ENCODE assay signal across 1 cellular context in the genomic region with DNA sequence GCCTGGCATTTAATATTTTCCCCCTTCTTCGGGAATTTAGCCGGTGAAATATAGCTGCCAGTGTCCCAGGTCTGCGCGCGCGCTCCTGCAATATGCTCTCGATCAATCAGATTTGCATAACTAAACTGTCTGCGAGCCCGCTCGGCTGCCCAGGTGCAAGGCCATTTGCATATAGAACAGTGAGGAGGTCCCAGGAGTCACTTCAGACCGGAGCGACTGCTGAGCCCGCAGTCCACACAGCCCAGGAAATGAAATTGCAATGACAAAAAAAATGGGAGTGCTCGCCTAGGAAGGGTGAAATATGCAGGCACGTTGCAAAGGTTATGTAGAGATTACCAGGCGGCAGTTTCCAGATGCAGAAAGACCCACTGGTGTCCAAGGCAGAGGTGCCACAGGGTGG.
TF ChIP-seq lines count a peak whose summit lies in the region.

No MANE protein-coding gene starts in this region.

TF ChIP-seq in GM12878, 131 proteins besides CTCF, POLR2A, EP300 and RAD21 (continued from another document):
- TF ChIP-seq, protein P1, sequence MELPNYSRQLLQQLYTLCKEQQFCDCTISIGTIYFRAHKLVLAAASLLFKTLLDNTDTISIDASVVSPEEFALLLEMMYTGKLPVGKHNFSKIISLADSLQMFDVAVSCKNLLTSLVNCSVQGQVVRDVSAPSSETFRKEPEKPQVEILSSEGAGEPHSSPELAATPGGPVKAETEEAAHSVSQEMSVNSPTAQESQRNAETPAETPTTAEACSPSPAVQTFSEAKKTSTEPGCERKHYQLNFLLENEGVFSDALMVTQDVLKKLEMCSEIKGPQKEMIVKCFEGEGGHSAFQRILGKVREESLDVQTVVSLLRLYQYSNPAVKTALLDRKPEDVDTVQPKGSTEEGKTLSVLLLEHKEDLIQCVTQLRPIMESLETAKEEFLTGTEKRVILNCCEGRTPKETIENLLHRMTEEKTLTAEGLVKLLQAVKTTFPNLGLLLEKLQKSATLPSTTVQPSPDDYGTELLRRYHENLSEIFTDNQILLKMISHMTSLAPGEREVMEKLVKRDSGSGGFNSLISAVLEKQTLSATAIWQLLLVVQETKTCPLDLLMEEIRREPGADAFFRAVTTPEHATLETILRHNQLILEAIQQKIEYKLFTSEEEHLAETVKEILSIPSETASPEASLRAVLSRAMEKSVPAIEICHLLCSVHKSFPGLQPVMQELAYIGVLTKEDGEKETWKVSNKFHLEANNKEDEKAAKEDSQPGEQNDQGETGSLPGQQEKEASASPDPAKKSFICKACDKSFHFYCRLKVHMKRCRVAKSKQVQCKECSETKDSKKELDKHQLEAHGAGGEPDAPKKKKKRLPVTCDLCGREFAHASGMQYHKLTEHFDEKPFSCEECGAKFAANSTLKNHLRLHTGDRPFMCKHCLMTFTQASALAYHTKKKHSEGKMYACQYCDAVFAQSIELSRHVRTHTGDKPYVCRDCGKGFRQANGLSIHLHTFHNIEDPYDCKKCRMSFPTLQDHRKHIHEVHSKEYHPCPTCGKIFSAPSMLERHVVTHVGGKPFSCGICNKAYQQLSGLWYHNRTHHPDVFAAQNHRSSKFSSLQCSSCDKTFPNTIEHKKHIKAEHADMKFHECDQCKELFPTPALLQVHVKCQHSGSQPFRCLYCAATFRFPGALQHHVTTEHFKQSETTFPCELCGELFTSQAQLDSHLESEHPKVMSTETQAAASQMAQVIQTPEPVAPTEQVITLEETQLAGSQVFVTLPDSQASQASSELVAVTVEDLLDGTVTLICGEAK (IDR thresholded peaks at IDR 0.05; ENCODE audit: borderline replicate concordance) = no peak
- TF ChIP-seq BACH1 (IDR thresholded peaks at IDR 0.05; ENCODE audit: borderline replicate concordance) (no peak), STAT3 (IDR thresholded peaks at IDR 0.05; ENCODE audit: low read depth, low read length) (no peak), BRCA1 (IDR thresholded peaks at IDR 0.05; ENCODE audit: low read depth, low read length) (no peak), NFXL1 (IDR thresholded peaks at IDR 0.05; ENCODE audit: borderline replicate concordance) (no peak), NR2C2 (IDR thresholded peaks at IDR 0.05; ENCODE audit: borderline replicate concordance, control insufficient read depth, insufficient read length, low read depth) (no peak), YY1 (IDR thresholded peaks at IDR 0.05; ENCODE audit: low read depth, low read length) (no peak), CREB1 (IDR thresholded peaks at IDR 0.05; ENCODE audit: low read depth) (no peak), RBBP5 (conservative IDR thresholded peaks at IDR 0.05) (no peak), NR2C1 (IDR thresholded peaks at IDR 0.05) (no peak), SREBF1 (IDR thresholded peaks at IDR 0.05; ENCODE audit: low read length) (no peak), NFYA (IDR thresholded peaks at IDR 0.05; ENCODE audit: borderline replicate concordance, low read depth, low read length) (no peak), CBFB (IDR thresholded peaks at IDR 0.05; ENCODE audit: low read depth) (no peak), SMAD1 (IDR thresholded peaks at IDR 0.05; ENCODE audit: low read depth, partially characterized antibody) (no peak), NR2F1 (conservative IDR thresholded peaks at IDR 0.05) (no peak), ASH2L (IDR thresholded peaks at IDR 0.05; ENCODE audit: borderline replicate concordance, low read depth) (no peak)
- TF ChIP-seq, protein P2, sequence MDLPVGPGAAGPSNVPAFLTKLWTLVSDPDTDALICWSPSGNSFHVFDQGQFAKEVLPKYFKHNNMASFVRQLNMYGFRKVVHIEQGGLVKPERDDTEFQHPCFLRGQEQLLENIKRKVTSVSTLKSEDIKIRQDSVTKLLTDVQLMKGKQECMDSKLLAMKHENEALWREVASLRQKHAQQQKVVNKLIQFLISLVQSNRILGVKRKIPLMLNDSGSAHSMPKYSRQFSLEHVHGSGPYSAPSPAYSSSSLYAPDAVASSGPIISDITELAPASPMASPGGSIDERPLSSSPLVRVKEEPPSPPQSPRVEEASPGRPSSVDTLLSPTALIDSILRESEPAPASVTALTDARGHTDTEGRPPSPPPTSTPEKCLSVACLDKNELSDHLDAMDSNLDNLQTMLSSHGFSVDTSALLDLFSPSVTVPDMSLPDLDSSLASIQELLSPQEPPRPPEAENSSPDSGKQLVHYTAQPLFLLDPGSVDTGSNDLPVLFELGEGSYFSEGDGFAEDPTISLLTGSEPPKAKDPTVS (IDR thresholded peaks at IDR 0.05; ENCODE audit: low read depth, low read length) = no peak
